8 cellular contexts compared by ENCODE assay signal in the genomic region with DNA sequence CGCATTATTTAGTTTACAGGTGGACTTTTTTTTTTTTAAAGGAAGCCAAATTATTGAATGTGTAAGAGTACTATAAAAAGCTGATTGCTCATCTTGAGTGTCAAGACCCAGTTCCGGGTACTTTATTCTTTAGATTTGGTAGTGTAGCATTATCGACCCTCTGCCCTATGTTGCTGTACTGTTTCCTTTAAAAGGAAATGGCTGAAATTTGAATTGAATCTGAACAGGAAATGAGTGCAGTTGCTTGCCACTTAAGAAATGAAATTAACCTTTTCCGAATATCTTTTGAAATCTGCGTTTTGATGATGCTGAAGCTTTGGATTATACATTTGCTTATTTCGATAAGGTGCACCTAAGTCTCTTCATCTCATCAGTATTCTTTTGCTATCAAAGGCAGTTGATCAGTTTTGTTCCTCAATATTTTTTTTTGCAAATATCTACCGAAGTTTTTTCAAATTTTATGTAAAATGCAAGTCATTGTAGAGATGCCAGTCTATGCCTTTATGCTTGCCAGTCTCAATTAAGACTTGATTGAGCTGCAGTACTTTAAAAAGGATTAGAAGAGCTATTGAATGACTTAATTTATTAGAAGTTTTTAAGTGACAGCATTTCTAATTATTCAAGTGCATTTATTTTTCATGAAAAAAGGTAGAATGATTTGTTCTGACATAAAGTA. TPM values are rescaled to one million over a fixed set of nuclear protein-coding genes. Genes with fewer than 3 reads are reported as not detected.
A peak's percentile ranks its signal among the peaks of the same experiment; 100 is the strongest.
DNase-seq lines count a peak whose midpoint lies in the region; ATAC-seq lines count a peak whose summit lies in the region.

No MANE protein-coding gene starts in this region.

- intact Hi-C loops in activated CD4-positive, alpha-beta T cell treated with anti-CD3 and anti-CD28 coated beads for 36 hours (cut with DNase I, micrococcal nuclease), result loop anchor here in 1 of 2 experiments (10.0 kb wide), 1 partner anchor 1172 kb away; the partner anchor contains the start of gene SLFN11

- H3K27me3 Mint-ChIP-seq in activated CD4-positive, alpha-beta T cell treated with anti-CD3 and anti-CD28 coated beads for 36 hours, result no peaks in the 10 kb centered on the region
- H3K27me3 Mint-ChIP-seq in activated CD4-positive, alpha-beta memory T cell treated with anti-CD3 and anti-CD28 coated beads, Interleukin-2, amount 10 ng/mL, durations not matched to agents 7 days and 5 days, result no peaks in the 10 kb centered on the region

- POLR2A ChIA-PET in activated CD4-positive, alpha-beta T cell treated with anti-CD3 and anti-CD28 coated beads for 36 hours (lab: Charles Lee), result interaction anchor here (0.7 to 3.4 kb wide), 2 partner anchors 11 kb away, joined by 3 to 35 read pairs; partner anchors contain the start of genes MYO19 and PIGW
- POLR2A ChIA-PET in activated CD4-positive, alpha-beta memory T cell treated with anti-CD3 and anti-CD28 coated beads, Interleukin-2, amount 10 ng/mL, durations not matched to agents 7 days and 5 days (lab: Charles Lee), result interaction anchor here (0.9 to 5.6 kb wide), 19 partner anchors 10 to 1173 kb away, joined by 3 to 160 read pairs (median 5); partner anchors contain the start of genes AATF, MRM1, MYO19 and PIGW

- CTCF ChIA-PET in activated CD4-positive, alpha-beta T cell treated with anti-CD3 and anti-CD28 coated beads for 36 hours (lab: Charles Lee), result interaction anchor here (0.9 to 3.0 kb wide), 6 partner anchors 10 to 63 kb away, joined by 4 to 15 read pairs (median 6); partner anchors contain the start of genes MRM1, MYO19 and PIGW
- CTCF ChIA-PET in activated CD4-positive, alpha-beta memory T cell treated with anti-CD3 and anti-CD28 coated beads, Interleukin-2, amount 10 ng/mL, durations not matched to agents 7 days and 5 days (lab: Charles Lee), result interaction anchor here (1.4 to 1.7 kb wide), 3 partner anchors 11 to 57 kb away, joined by 5 to 8 read pairs (median 8); partner anchors contain the start of genes MYO19 and PIGW

- H3K9me3 Mint-ChIP-seq in activated CD4-positive, alpha-beta T cell treated with anti-CD3 and anti-CD28 coated beads for 36 hours (ENCODE audit: low read depth), result no peaks in the 10 kb centered on the region
- no peaks in the 10 kb centered on the region for H3K9me3 Mint-ChIP-seq in activated CD4-positive, alpha-beta memory T cell treated with anti-CD3 and anti-CD28 coated beads, Interleukin-2, amount 10 ng/mL, durations not matched to agents 7 days and 5 days

- DNase-seq in activated CD4-positive, alpha-beta T cell treated with anti-CD3 and anti-CD28 coated beads for 36 hours, result no peak
- no peak for DNase-seq in activated CD4-positive, alpha-beta T cell treated with anti-CD3 and anti-CD28 coated beads, Interleukin-2, amount 50 U/mL, for 1 hour
- no peak for DNase-seq in activated CD4-positive, alpha-beta memory T cell treated with anti-CD3 and anti-CD28 coated beads, Interleukin-2, amount 10 ng/mL, durations not matched to agents 7 days and 5 days
- no peak for DNase-seq in NCI-H2029 treated with DMSO at 0.1 percent for 48 hours (lab: John Stamatoyannopoulos, UW)
- no peak for DNase-seq in KG1 (lab: John Stamatoyannopoulos, UW)
- DNase-seq in dedifferentiated amniotic fluid mesenchymal stem cell (ENCODE audit: extremely low spot score), result no peak

- H3K9ac ChIP-seq in iPS-20b (ENCODE audit: low read depth, low read length), result peak overlapping the region; percentile 89

- peaks cover 37% of the 10 kb centered on the region for H3K36me3 Mint-ChIP-seq in activated CD4-positive, alpha-beta T cell treated with anti-CD3 and anti-CD28 coated beads for 36 hours (ENCODE audit: low read depth)
- peaks cover 45% of the 10 kb centered on the region for H3K36me3 Mint-ChIP-seq in activated CD4-positive, alpha-beta memory T cell treated with anti-CD3 and anti-CD28 coated beads, Interleukin-2, amount 10 ng/mL, durations not matched to agents 7 days and 5 days (ENCODE audit: low read depth)

- H3K27ac ChIP-seq in iPS-20b (ENCODE audit: low read length) (no peak overlapping the region), temporal lobe (ENCODE audit: low read depth, low read length) (peak overlapping the region; percentile 59)

- peaks cover 42% of the 10 kb centered on the region for H3K4me1 Mint-ChIP-seq in activated CD4-positive, alpha-beta T cell treated with anti-CD3 and anti-CD28 coated beads for 36 hours
- H3K4me1 Mint-ChIP-seq in activated CD4-positive, alpha-beta memory T cell treated with anti-CD3 and anti-CD28 coated beads, Interleukin-2, amount 10 ng/mL, durations not matched to agents 7 days and 5 days, result peaks cover 55% of the 10 kb centered on the region

- no peaks in the 10 kb centered on the region for H3K9me3 ChIP-seq in iPS-20b (ENCODE audit: insufficient read depth, low read depth, low read length)

- ATAC-seq in activated CD4-positive, alpha-beta T cell treated with anti-CD3 and anti-CD28 coated beads for 36 hours, result no peak

- no peaks in the 10 kb centered on the region for H3K36me3 ChIP-seq in iPS-20b (ENCODE audit: insufficient read depth, low read depth, low read length)

- peak overlapping the region; percentile 95 for H3K27ac Mint-ChIP-seq in activated CD4-positive, alpha-beta T cell treated with anti-CD3 and anti-CD28 coated beads for 36 hours
- H3K27ac Mint-ChIP-seq in activated CD4-positive, alpha-beta memory T cell treated with anti-CD3 and anti-CD28 coated beads, Interleukin-2, amount 10 ng/mL, durations not matched to agents 7 days and 5 days, result peak overlapping the region; percentile 96

- peak overlapping the region; percentile 96 for H3K4me3 Mint-ChIP-seq in activated CD4-positive, alpha-beta T cell treated with anti-CD3 and anti-CD28 coated beads for 36 hours
- H3K4me3 Mint-ChIP-seq in activated CD4-positive, alpha-beta memory T cell treated with anti-CD3 and anti-CD28 coated beads, Interleukin-2, amount 10 ng/mL, durations not matched to agents 7 days and 5 days, result peak overlapping the region; percentile 96

- no peaks in the 10 kb centered on the region for H3K27me3 ChIP-seq in iPS-20b (ENCODE audit: insufficient read depth, low read length)

- peak overlapping the region; percentile 82 for H3K4me3 ChIP-seq in iPS-20b (ENCODE audit: low read length)

- H3K4me1 ChIP-seq in iPS-20b (ENCODE audit: insufficient read depth, low read length), result peaks cover 11% of the 10 kb centered on the region

RNA-seq across cellular contexts. Expression of gene GGNBP2, which starts 1.8 kb away (rescaled TPM):
- total RNA-seq in activated CD4-positive, alpha-beta T cell treated with anti-CD3 and anti-CD28 coated beads for 36 hours, result 10 to 100 TPM; 75.2 to 81.4 TPM
- total RNA-seq in activated CD4-positive, alpha-beta memory T cell treated with anti-CD3 and anti-CD28 coated beads, Interleukin-2, amount 10 ng/mL, durations not matched to agents 7 days and 5 days, result 100 to 1,000 TPM in 1 of 2 experiments, 10 to 100 TPM in 1; 94.0 to 106 TPM
- total RNA-seq in temporal lobe, result 57.5 TPM

RNA-seq across cellular contexts. Expression of gene PIGW, which starts 11.8 kb away (rescaled TPM):
- 10 to 100 TPM; 11.8 to 13.4 TPM for total RNA-seq in activated CD4-positive, alpha-beta T cell treated with anti-CD3 and anti-CD28 coated beads for 36 hours
- 1 to 10 TPM; 6.4 to 6.9 TPM for total RNA-seq in activated CD4-positive, alpha-beta memory T cell treated with anti-CD3 and anti-CD28 coated beads, Interleukin-2, amount 10 ng/mL, durations not matched to agents 7 days and 5 days
- total RNA-seq in temporal lobe, result 3.7 TPM

RNA-seq across cellular contexts. Expression of gene MYO19, which starts 11.9 kb away (rescaled TPM):
- 100 to 1,000 TPM; 110 to 127 TPM for total RNA-seq in activated CD4-positive, alpha-beta T cell treated with anti-CD3 and anti-CD28 coated beads for 36 hours
- total RNA-seq in activated CD4-positive, alpha-beta memory T cell treated with anti-CD3 and anti-CD28 coated beads, Interleukin-2, amount 10 ng/mL, durations not matched to agents 7 days and 5 days, result 10 to 100 TPM; 87.2 to 92.2 TPM
- total RNA-seq in temporal lobe, result 21.1 TPM

RNA-seq across cellular contexts. Expression of gene DHRS11, which starts 45.1 kb away (rescaled TPM):
- total RNA-seq in activated CD4-positive, alpha-beta T cell treated with anti-CD3 and anti-CD28 coated beads for 36 hours, result 10 to 100 TPM in 1 of 2 experiments, 1 to 10 TPM in 1; 9.2 to 10.2 TPM
- 1 to 10 TPM; 3.7 to 3.8 TPM for total RNA-seq in activated CD4-positive, alpha-beta memory T cell treated with anti-CD3 and anti-CD28 coated beads, Interleukin-2, amount 10 ng/mL, durations not matched to agents 7 days and 5 days
- 4.4 TPM for total RNA-seq in temporal lobe

RNA-seq across cellular contexts. Expression of gene MRM1, which starts 54.8 kb away (rescaled TPM):
- 10 to 100 TPM; 14.3 to 16.4 TPM for total RNA-seq in activated CD4-positive, alpha-beta T cell treated with anti-CD3 and anti-CD28 coated beads for 36 hours
- total RNA-seq in activated CD4-positive, alpha-beta memory T cell treated with anti-CD3 and anti-CD28 coated beads, Interleukin-2, amount 10 ng/mL, durations not matched to agents 7 days and 5 days, result 1 to 10 TPM; 7.3 to 8.4 TPM
- 3.7 TPM for total RNA-seq in temporal lobe
